In genomic region chr10:451856-452255, GRCh38 we compare ENCODE assay signal across 20 cellular contexts.
DNase-seq lines count a peak whose midpoint lies in the region; ATAC-seq, FAIRE-seq and TF ChIP-seq lines count a peak whose summit lies in the region.
"Had no signal": no experiment of that assay in that cellular context is flagged by ENCODE, and none has a peak within 500 bp of the region (broad histone marks: within the 10 kb centered on the region; RNA-seq: fewer than 3 reads in every experiment).

No MANE protein-coding gene starts in this region.

- H3K18ac ChIP-seq in mesenchymal stem cell (ENCODE audit: low read depth in 1 of 2, low read length in 2 of 2), result no peak overlapping the region

- H3K4me3 ChIP-seq in OCI-LY7 (ENCODE audit: low read depth, low read length, poor library complexity, severe bottlenecking) (peak overlapping the region; percentile 55), mesenchymal stem cell (ENCODE audit: insufficient read depth in 1 of 2, low read depth in 1 of 2, low read length in 2 of 2) (no peak overlapping the region)
- H3K4me3 ChIP-seq: A549, body of pancreas, lung, SK-N-MC, tibial nerve had no signal

- ATAC-seq in activated CD8-positive, alpha-beta T cell treated with anti-CD3 and anti-CD28 coated beads, Interleukin-2, amount 10 ng/mL, durations not matched to agents 7 days and 5 days, result no peak
- ATAC-seq in activated CD8-positive, alpha-beta T cell treated with anti-CD3 and anti-CD28 coated beads for 36 hours, result no peak
- ATAC-seq in HG03378 (IDR thresholded peaks at IDR 0.05; ENCODE audit: unreplicated experiment), result no peak
- ATAC-seq: A549, body of pancreas had no signal

- no peak overlapping the region for H3K4me3 Mint-ChIP-seq in activated CD8-positive, alpha-beta T cell treated with anti-CD3 and anti-CD28 coated beads, Interleukin-2, amount 10 ng/mL, durations not matched to agents 7 days and 5 days
- no peak overlapping the region for H3K4me3 Mint-ChIP-seq in activated CD8-positive, alpha-beta T cell treated with anti-CD3 and anti-CD28 coated beads for 36 hours
- H3K4me3 Mint-ChIP-seq in type B pancreatic cell, result no peak overlapping the region

- no peak overlapping the region for H3K9ac ChIP-seq in mesenchymal stem cell (ENCODE audit: low read length)

- no peak overlapping the region for H2BK5ac ChIP-seq in mesenchymal stem cell (ENCODE audit: low read depth, low read length, poor library complexity, severe bottlenecking)

- H2BK120ac ChIP-seq in mesenchymal stem cell (ENCODE audit: low read depth, low read length), result no peak overlapping the region

- H3K79me2 ChIP-seq in OCI-LY7 (ENCODE audit: insufficient read depth, low read depth, low read length), result no peaks in the 10 kb centered on the region

- H2BK12ac ChIP-seq in mesenchymal stem cell (ENCODE audit: low read length in 2 of 2), result no peak overlapping the region

- H4K91ac ChIP-seq in mesenchymal stem cell (ENCODE audit: low read length), result peak overlapping the region; percentile 8

- no peak overlapping the region for H3K4ac ChIP-seq in mesenchymal stem cell (ENCODE audit: low read depth in 1 of 2, low read length in 2 of 2)

- peaks cover 41% of the 10 kb centered on the region for H3K4me1 ChIP-seq in OCI-LY7 (ENCODE audit: insufficient read depth, low read length, poor library complexity, severe bottlenecking)
- H3K4me1 ChIP-seq in mesenchymal stem cell (ENCODE audit: control insufficient read depth, insufficient read depth, low read depth, low read length), result peaks cover 20% of the 10 kb centered on the region

- CTCF ChIA-PET in activated CD8-positive, alpha-beta T cell treated with anti-CD3 and anti-CD28 coated beads, Interleukin-2, amount 10 ng/mL, durations not matched to agents 7 days and 5 days (lab: Charles Lee), result interaction anchor here (0.6 kb wide), 1 partner anchor 114 kb away, joined by 3 read pairs; no protein-coding TSS in a partner anchor
- CTCF ChIA-PET in activated CD8-positive, alpha-beta T cell treated with anti-CD3 and anti-CD28 coated beads for 36 hours (lab: Charles Lee), result no interaction called here
- CTCF ChIA-PET in OCI-LY7 (lab: Charles Lee; ENCODE audit: unreplicated experiment), result no interaction called here

- no peaks in the 10 kb centered on the region for H3K9me2 ChIP-seq in OCI-LY7 (ENCODE audit: insufficient read depth, low read length)

- no peaks in the 10 kb centered on the region for H3K36me3 Mint-ChIP-seq in activated CD8-positive, alpha-beta T cell treated with anti-CD3 and anti-CD28 coated beads, Interleukin-2, amount 10 ng/mL, durations not matched to agents 7 days and 5 days (ENCODE audit: low read depth)
- no peaks in the 10 kb centered on the region for H3K36me3 Mint-ChIP-seq in activated CD8-positive, alpha-beta T cell treated with anti-CD3 and anti-CD28 coated beads for 36 hours (ENCODE audit: low read depth)
- H3K36me3 Mint-ChIP-seq in type B pancreatic cell, result peaks cover 13% of the 10 kb centered on the region
- H3K36me3 Mint-ChIP-seq: activated naive CD8-positive, alpha-beta T cell treated with anti-CD3 and anti-CD28 coated beads, Interleukin-2, amount 10 ng/mL, durations not matched to agents 7 days and 5 days had no signal

- H3K79me1 ChIP-seq in mesenchymal stem cell (replicated peaks; ENCODE audit: low read length, poor library complexity, severe bottlenecking), result peaks cover 12% of the 10 kb centered on the region

- peak overlapping the region; percentile 85 for H3K27ac ChIP-seq in OCI-LY7 (ENCODE audit: low read depth, low read length, poor library complexity, severe bottlenecking)
- no peak overlapping the region for H3K27ac ChIP-seq in mesenchymal stem cell (ENCODE audit: low read length, poor library complexity, severe bottlenecking)
- no peak overlapping the region for H3K27ac ChIP-seq in caudate nucleus (ENCODE audit: low read depth, low read length)
- H3K27ac ChIP-seq: body of pancreas, SK-N-MC had no signal

- H3K23ac ChIP-seq in mesenchymal stem cell (ENCODE audit: low read length in 2 of 2), result no peak overlapping the region

- H3K9me3 ChIP-seq in OCI-LY7 (ENCODE audit: low read length), result no peaks in the 10 kb centered on the region
- H3K9me3 ChIP-seq in mesenchymal stem cell (ENCODE audit: control insufficient read depth, low read length), result no peaks in the 10 kb centered on the region
- H3K9me3 ChIP-seq: A549, BE2C, body of pancreas, tibial nerve had no signal

- H3K36me3 ChIP-seq in OCI-LY7 (ENCODE audit: insufficient read depth, low read length) (peaks cover 35% of the 10 kb centered on the region), mesenchymal stem cell (ENCODE audit: control insufficient read depth in 1 of 2, insufficient read depth in 2 of 2, low read depth in 1 of 2, low read length in 2 of 2) (no peaks in the 10 kb centered on the region)
- H3K36me3 ChIP-seq: BE2C, tibial nerve had no signal

- no peak overlapping the region for H2BK15ac ChIP-seq in mesenchymal stem cell (ENCODE audit: low read depth, poor library complexity, severe bottlenecking)

- no peak overlapping the region for H4K8ac ChIP-seq in mesenchymal stem cell (ENCODE audit: low read length)

- H3K9me3 Mint-ChIP-seq in activated CD8-positive, alpha-beta T cell treated with anti-CD3 and anti-CD28 coated beads, Interleukin-2, amount 10 ng/mL, durations not matched to agents 7 days and 5 days (ENCODE audit: insufficient read depth), result no peaks in the 10 kb centered on the region
- H3K9me3 Mint-ChIP-seq in activated CD8-positive, alpha-beta T cell treated with anti-CD3 and anti-CD28 coated beads for 36 hours, result no peaks in the 10 kb centered on the region
- H3K9me3 Mint-ChIP-seq in type B pancreatic cell, result no peaks in the 10 kb centered on the region
- H3K9me3 Mint-ChIP-seq: activated naive CD8-positive, alpha-beta T cell treated with anti-CD3 and anti-CD28 coated beads, Interleukin-2, amount 10 ng/mL, durations not matched to agents 7 days and 5 days; stimulated activated naive CD8-positive, alpha-beta T cell treated with anti-CD3 and anti-CD28 coated beads, Interleukin-15, Interleukin-2, amounts not matched to agents 100 ng/mL and 50 ng/mL, for 24 hours had no signal

- POLR2A ChIA-PET in activated CD8-positive, alpha-beta T cell treated with anti-CD3 and anti-CD28 coated beads, Interleukin-2, amount 10 ng/mL, durations not matched to agents 7 days and 5 days (lab: Charles Lee), result no interaction called here
- POLR2A ChIA-PET in activated CD8-positive, alpha-beta T cell treated with anti-CD3 and anti-CD28 coated beads for 36 hours (lab: Charles Lee), result no interaction called here
- POLR2A ChIA-PET in OCI-LY7 (lab: Charles Lee), result interaction anchor here (2.0 kb wide), 1 partner anchor 8 kb away, joined by 12 read pairs; no protein-coding TSS in a partner anchor

- H3K27me3 Mint-ChIP-seq in activated CD8-positive, alpha-beta T cell treated with anti-CD3 and anti-CD28 coated beads, Interleukin-2, amount 10 ng/mL, durations not matched to agents 7 days and 5 days (ENCODE audit: low read depth), result peaks cover 24% of the 10 kb centered on the region
- H3K27me3 Mint-ChIP-seq in activated CD8-positive, alpha-beta T cell treated with anti-CD3 and anti-CD28 coated beads for 36 hours, result no peaks in the 10 kb centered on the region
- H3K27me3 Mint-ChIP-seq in type B pancreatic cell, result no peaks in the 10 kb centered on the region
- H3K27me3 Mint-ChIP-seq: stimulated activated naive CD8-positive, alpha-beta T cell treated with anti-CD3 and anti-CD28 coated beads, Interleukin-15, Interleukin-2, amounts not matched to agents 100 ng/mL and 50 ng/mL, for 24 hours had no signal

- no TSS peak for BruUV-seq in OCI-LY7 (replicated peaks; lab: Mats Ljungman, UMichigan)

- no peak for FAIRE-seq in H54 (lab: Jason Lieb, UNC)
- FAIRE-seq: A549, colon had no signal

- TF ChIP-seq POLR2A in H54 (IDR thresholded peaks at IDR 0.05; ENCODE audit: low read depth, low read length), result no peak

- no peak overlapping the region for H2AK5ac ChIP-seq in mesenchymal stem cell (ENCODE audit: low read length, severe bottlenecking)

- H4K20me1 ChIP-seq in OCI-LY7 (ENCODE audit: insufficient read depth, low read length), result no peaks in the 10 kb centered on the region

- no peak overlapping the region for H3K14ac ChIP-seq in mesenchymal stem cell (ENCODE audit: low read length in 2 of 2)

- H3K27me3 ChIP-seq in mesenchymal stem cell (ENCODE audit: control insufficient read depth in 1 of 2, insufficient read depth in 1 of 2, low read length in 2 of 2), result no peaks in the 10 kb centered on the region
- H3K27me3 ChIP-seq: BE2C, body of pancreas, tibial nerve had no signal

- peak overlapping the region; percentile 76 for H3K4me2 ChIP-seq in OCI-LY7 (ENCODE audit: low read length)
- H3K4me2 ChIP-seq in mesenchymal stem cell (ENCODE audit: low read length, poor library complexity, severe bottlenecking), result no peak overlapping the region
- H3K4me2 ChIP-seq: A549 had no signal

- H2AFZ ChIP-seq in OCI-LY7 (ENCODE audit: low read length) (no peak overlapping the region), mesenchymal stem cell (ENCODE audit: low read depth, low read length) (no peak overlapping the region)

- peak overlapping the region; percentile 79 for H3K27ac Mint-ChIP-seq in activated CD8-positive, alpha-beta T cell treated with anti-CD3 and anti-CD28 coated beads, Interleukin-2, amount 10 ng/mL, durations not matched to agents 7 days and 5 days
- H3K27ac Mint-ChIP-seq in activated CD8-positive, alpha-beta T cell treated with anti-CD3 and anti-CD28 coated beads for 36 hours, result no peak overlapping the region
- peak overlapping the region; percentile 7 for H3K27ac Mint-ChIP-seq in type B pancreatic cell

- intact Hi-C loops in activated CD8-positive, alpha-beta T cell treated with anti-CD3 and anti-CD28 coated beads for 36 hours (cut with micrococcal nuclease), result loop anchor here (10.0 kb wide), 1 partner anchor 117 kb away; no protein-coding TSS in a partner anchor
- intact Hi-C loops in OCI-LY7 (cut with micrococcal nuclease; ENCODE audit: unreplicated experiment), result loop anchor here (1.0 to 5.0 kb wide), 2 partner anchors 53 to 120 kb away; no protein-coding TSS in a partner anchor

- peaks cover 39% of the 10 kb centered on the region for H3K4me1 Mint-ChIP-seq in activated CD8-positive, alpha-beta T cell treated with anti-CD3 and anti-CD28 coated beads, Interleukin-2, amount 10 ng/mL, durations not matched to agents 7 days and 5 days (ENCODE audit: low read depth)
- H3K4me1 Mint-ChIP-seq in activated CD8-positive, alpha-beta T cell treated with anti-CD3 and anti-CD28 coated beads for 36 hours (ENCODE audit: low read depth), result peaks cover 52% of the 10 kb centered on the region
- peaks cover 30% of the 10 kb centered on the region for H3K4me1 Mint-ChIP-seq in type B pancreatic cell (ENCODE audit: unreplicated experiment)

- no peak for TF ChIP-seq CTCF in activated CD8-positive, alpha-beta T cell treated with anti-CD3 and anti-CD28 coated beads for 36 hours (IDR thresholded peaks at IDR 0.05)
- TF ChIP-seq CTCF in OCI-LY7 (conservative IDR thresholded peaks at IDR 0.05; ENCODE audit: low read length) (no peak), type B pancreatic cell (conservative IDR thresholded peaks at IDR 0.05) (no peak)

- no peak for DNase-seq in activated CD8-positive, alpha-beta T cell treated with anti-CD3 and anti-CD28 coated beads, Interleukin-2, amount 10 ng/mL, durations not matched to agents 7 days and 5 days
- DNase-seq in activated CD8-positive, alpha-beta T cell treated with anti-CD3 and anti-CD28 coated beads for 36 hours, result no peak
- DNase-seq in OCI-LY7 (ENCODE audit: low spot score), result no peak
- DNase-seq in mesenchymal stem cell, result no peak
- no peak for DNase-seq in type B pancreatic cell (ENCODE audit: extremely low spot score, unreplicated experiment)
- no peak for DNase-seq in caudate nucleus (lab: John Stamatoyannopoulos, UW)
- no peak for DNase-seq in H54 (ENCODE audit: insufficient read length, low spot score)
- DNase-seq: activated naive CD8-positive, alpha-beta T cell treated with anti-CD3 and anti-CD28 coated beads, Interleukin-2, amount 10 ng/mL, durations not matched to agents 7 days and 5 days; BE2C; body of pancreas; NCI-H1417; NCI-H446 treated with DMSO at 0.1 percent for 48 hours; T1000 had no signal

- WGBS in mesenchymal stem cell, result 91% methylated on average over 7 of the region's 7 CpGs
